Comparison of ENCODE assay signal across 24 cellular contexts in the genomic region with DNA sequence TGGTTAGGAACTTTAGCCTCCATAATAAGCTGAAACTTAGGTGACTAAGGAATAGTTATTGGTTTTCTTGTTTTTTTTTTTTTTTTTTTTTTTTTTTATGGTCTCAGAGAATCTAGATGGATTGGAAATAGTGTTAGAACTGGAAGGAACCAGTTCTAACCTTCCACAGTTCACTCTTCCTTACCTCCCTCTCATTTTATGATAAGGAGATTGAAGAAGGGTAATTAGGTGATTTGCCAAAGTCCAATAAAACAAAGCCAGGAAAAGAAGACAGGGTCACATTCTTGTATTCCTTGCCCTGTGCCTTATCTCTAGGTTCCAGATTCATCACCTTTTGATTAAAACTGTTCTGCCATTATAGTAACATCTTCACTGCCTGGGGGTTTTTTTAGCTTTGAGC.
DNase-seq lines count a peak whose midpoint lies in the region; ATAC-seq, FAIRE-seq and TF ChIP-seq lines count a peak whose summit lies in the region.
"Had no signal": no experiment of that assay in that cellular context is flagged by ENCODE, and none has a peak within 500 bp of the region (broad histone marks: within the 10 kb centered on the region; RNA-seq: fewer than 3 reads in every experiment).

No MANE protein-coding gene starts in this region.

- H3K27ac ChIP-seq in K562 (ENCODE audit: extremely low read depth, low read depth, low read length) (no peak overlapping the region), hepatocyte (peak overlapping the region; percentile 27), small intestine (ENCODE audit: low read depth in 1 of 2, low read length in 1 of 2) (no peak overlapping the region)
- H3K27ac ChIP-seq: A549; BLaER1 treated with 17β-estradiol and CSF1 and Interleukin-3, amounts not matched to agents 10 nM and 100 nM had no signal

- H3K9ac ChIP-seq in K562 (ENCODE audit: insufficient read depth in 1 of 2, low read depth in 2 of 2, low read length in 2 of 2), result no peak overlapping the region
- H3K9ac ChIP-seq: BLaER1 treated with 17β-estradiol and CSF1 and Interleukin-3, amounts not matched to agents 10 nM and 100 nM had no signal

- intact Hi-C loops in K562 (cut with micrococcal nuclease), result loop anchor here (10.0 kb wide), 1 partner anchor 652 kb away; no protein-coding TSS in a partner anchor
- intact Hi-C loops in mucosa of descending colon (cut with DNase I, micrococcal nuclease), result no loop called here

- no peaks in the 10 kb centered on the region for H3K27me3 ChIP-seq in K562 (ENCODE audit: control insufficient read depth in 2 of 2, insufficient read depth in 2 of 2, low read length in 2 of 2)
- H3K27me3 ChIP-seq in hepatocyte, result no peaks in the 10 kb centered on the region
- H3K27me3 ChIP-seq in small intestine (ENCODE audit: control insufficient read depth in 2 of 2, insufficient read depth in 2 of 2, low read length in 2 of 2), result no peaks in the 10 kb centered on the region
- H3K27me3 ChIP-seq: BE2C; BLaER1 treated with 17β-estradiol and CSF1 and Interleukin-3, amounts not matched to agents 10 nM and 100 nM had no signal

- H3K9me3 ChIP-seq in K562 (replicated peaks; ENCODE audit: control insufficient read depth, insufficient read depth, low read depth, low read length) (no peaks in the 10 kb centered on the region), hepatocyte (ENCODE audit: low read depth) (no peaks in the 10 kb centered on the region), mucosa of descending colon (no peaks in the 10 kb centered on the region), small intestine (ENCODE audit: control insufficient read depth, low read depth) (no peaks in the 10 kb centered on the region)
- H3K9me3 ChIP-seq: A549; BE2C; BLaER1 treated with 17β-estradiol and CSF1 and Interleukin-3, amounts not matched to agents 10 nM and 100 nM had no signal

- no TSS peak for BruUV-seq in K562 (replicated peaks; lab: Mats Ljungman, UMichigan)

- H3K9me1 ChIP-seq in K562 (ENCODE audit: control insufficient read depth, insufficient read depth, low read length), result no peaks in the 10 kb centered on the region

- no peak for DNase-seq in K562 (ENCODE audit: extremely low read depth in 1 of 4, low spot score in 3 of 4)
- DNase-seq in hepatocyte (ENCODE audit: low spot score), result no peak
- DNase-seq in mucosa of descending colon, result no peak
- DNase-seq in small intestine, result peak; percentile 93
- DNase-seq in SHP77 treated with DMSO at 0.1 percent for 48 hours (lab: John Stamatoyannopoulos, UW), result no peak
- DNase-seq in erythroblast (lab: John Stamatoyannopoulos, UW), result no peak
- DNase-seq in medulla oblongata (ENCODE audit: extremely low spot score), result no peak
- no peak for DNase-seq in EL
- DNase-seq: 8988T; ACHN; AML-193; BE2C; Calu3; CD4-positive, alpha-beta memory T cell; COR-L47; DMS53; DMS79 treated with DMSO at 0.1 percent for 48 hours; H9 had no signal

- H3K4me2 ChIP-seq in K562 (ENCODE audit: insufficient read depth, low read length) (no peak overlapping the region), hepatocyte (no peak overlapping the region)
- H3K4me2 ChIP-seq: A549; BLaER1 treated with 17β-estradiol and CSF1 and Interleukin-3, amounts not matched to agents 10 nM and 100 nM; GM23338 had no signal

- POLR2A ChIA-PET in K562 (lab: Yijun Ruan, JAX), result interaction anchor here (1.5 to 1.8 kb wide), 2 partner anchors 13 to 72 kb away, joined by 8 to 10 read pairs; a partner anchor contains a TSS

- no peaks in the 10 kb centered on the region for H3K36me3 ChIP-seq in K562 (ENCODE audit: control insufficient read depth, insufficient read depth, low read length)
- H3K36me3 ChIP-seq in hepatocyte (replicated peaks; ENCODE audit: insufficient read depth, low read depth), result no peaks in the 10 kb centered on the region
- no peaks in the 10 kb centered on the region for H3K36me3 ChIP-seq in mucosa of descending colon (ENCODE audit: low read depth)
- H3K36me3 ChIP-seq in small intestine (ENCODE audit: control insufficient read depth in 2 of 2, insufficient read depth in 2 of 2, low read length in 2 of 2), result no peaks in the 10 kb centered on the region
- H3K36me3 ChIP-seq: BE2C; BLaER1 treated with 17β-estradiol and CSF1 and Interleukin-3, amounts not matched to agents 10 nM and 100 nM had no signal

- H2AFZ ChIP-seq in K562 (ENCODE audit: low read depth, low read length), result no peak overlapping the region
- H2AFZ ChIP-seq in hepatocyte, result no peak overlapping the region
- H2AFZ ChIP-seq: GM23338 had no signal

- TF ChIP-seq POLR2A in K562 (conservative IDR thresholded peaks at IDR 0.05) (no peak), erythroblast (IDR thresholded peaks at IDR 0.05; ENCODE audit: low read length) (no peak)

- in situ Hi-C loops in K562 (cut with MboI), result loop anchor here (25.0 kb wide), 2 partner anchors 275 to 650 kb away; no protein-coding TSS in a partner anchor

- ATAC-seq in K562 (no peak), mucosa of descending colon (peak; percentile 88)
- ATAC-seq: A549, GM23338, HCT116 had no signal

- no peaks in the 10 kb centered on the region for H3K9me2 ChIP-seq in hepatocyte (replicated peaks; ENCODE audit: insufficient read depth)

- CTCF ChIA-PET in K562 (lab: Yijun Ruan, JAX; ENCODE audit: low intra/inter-chr PET ratio), result no interaction called here

- no peak for TF ChIP-seq CTCF in K562 (IDR thresholded peaks at IDR 0.05 in 2 of 3, conservative IDR thresholded peaks at IDR 0.05 in 1 of 3; ENCODE audit: insufficient read depth in 2 of 3, low read depth in 1 of 3, low read length in 3 of 3)
- TF ChIP-seq CTCF in hepatocyte (IDR thresholded peaks at IDR 0.05; ENCODE audit: poor library complexity), result no peak
- TF ChIP-seq CTCF in mucosa of descending colon (IDR thresholded peaks at IDR 0.05), result no peak

- TF ChIP-seq RAD21 in K562 (CRISPR knock-in tag; conservative IDR thresholded peaks at IDR 0.05 in 1 of 2, IDR thresholded peaks at IDR 0.05 in 1 of 2), result no peak

- FAIRE-seq in K562 (lab: Jason Lieb, UNC), result no peak
- FAIRE-seq in small intestine (lab: Jason Lieb, UNC), result no peak
- FAIRE-seq: A549, G401.6, GM12892 had no signal

- H3K4me3 ChIP-seq in K562, result no peak overlapping the region
- H3K4me3 ChIP-seq in hepatocyte, result no peak overlapping the region
- no peak overlapping the region for H3K4me3 ChIP-seq in mucosa of descending colon
- no peak overlapping the region for H3K4me3 ChIP-seq in small intestine (ENCODE audit: low read depth in 1 of 2, low read length in 2 of 2)
- H3K4me3 ChIP-seq: A549; BLaER1 treated with 17β-estradiol and CSF1 and Interleukin-3, amounts not matched to agents 10 nM and 100 nM; GM23338 had no signal

- peaks cover 0 to 6% of the 10 kb centered on the region in 2 experiments; a peak in 3 of 5 replicates for H3K4me1 ChIP-seq in K562 (replicated peaks in 1 of 2; ENCODE audit: control insufficient read depth in 2 of 2, insufficient read depth in 2 of 2, low read length in 2 of 2)
- peaks cover 3% of the 10 kb centered on the region for H3K4me1 ChIP-seq in hepatocyte (ENCODE audit: insufficient read depth)
- H3K4me1 ChIP-seq in mucosa of descending colon (ENCODE audit: low read depth), result peaks cover 50% of the 10 kb centered on the region
- peaks cover 0 to 2% of the 10 kb centered on the region in 2 donors for H3K4me1 ChIP-seq in small intestine (ENCODE audit: control insufficient read depth in 2 of 2, insufficient read depth in 1 of 2, low read depth in 1 of 2, low read length in 1 of 2)
- H3K4me1 ChIP-seq: A549, BE2C had no signal

- no peak for TF ChIP-seq EP300 in K562 (IDR thresholded peaks at IDR 0.05; ENCODE audit: low read length)

- H3K79me2 ChIP-seq in K562 (ENCODE audit: control insufficient read depth, insufficient read depth, low read length), result no peaks in the 10 kb centered on the region
- no peaks in the 10 kb centered on the region for H3K79me2 ChIP-seq in hepatocyte

- H4K20me1 ChIP-seq in K562 (replicated peaks; ENCODE audit: control insufficient read depth, insufficient read depth, low read length) (0 out of 2 replicates have a peak, but pooled peaks cover 2% of the 10 kb centered on the region), hepatocyte (ENCODE audit: insufficient read depth, poor library complexity, severe bottlenecking) (no peaks in the 10 kb centered on the region)

TF ChIP-seq in K562, 482 proteins besides CTCF, POLR2A, EP300 and RAD21:
- TF ChIP-seq OTX1 (CRISPR knock-in tag; IDR thresholded peaks at IDR 0.05) (no peak), SIN3B (IDR thresholded peaks at IDR 0.05; ENCODE audit: low read depth) (no peak), CBFA2T3 (IDR thresholded peaks at IDR 0.05) (0 out of 2 replicates have a peak, but pooled peaks have one; percentile 6), FIP1L1 (IDR thresholded peaks at IDR 0.05; ENCODE audit: low read depth, low read length, poor library complexity, severe bottlenecking) (no peak)
- TF ChIP-seq, protein P1, sequence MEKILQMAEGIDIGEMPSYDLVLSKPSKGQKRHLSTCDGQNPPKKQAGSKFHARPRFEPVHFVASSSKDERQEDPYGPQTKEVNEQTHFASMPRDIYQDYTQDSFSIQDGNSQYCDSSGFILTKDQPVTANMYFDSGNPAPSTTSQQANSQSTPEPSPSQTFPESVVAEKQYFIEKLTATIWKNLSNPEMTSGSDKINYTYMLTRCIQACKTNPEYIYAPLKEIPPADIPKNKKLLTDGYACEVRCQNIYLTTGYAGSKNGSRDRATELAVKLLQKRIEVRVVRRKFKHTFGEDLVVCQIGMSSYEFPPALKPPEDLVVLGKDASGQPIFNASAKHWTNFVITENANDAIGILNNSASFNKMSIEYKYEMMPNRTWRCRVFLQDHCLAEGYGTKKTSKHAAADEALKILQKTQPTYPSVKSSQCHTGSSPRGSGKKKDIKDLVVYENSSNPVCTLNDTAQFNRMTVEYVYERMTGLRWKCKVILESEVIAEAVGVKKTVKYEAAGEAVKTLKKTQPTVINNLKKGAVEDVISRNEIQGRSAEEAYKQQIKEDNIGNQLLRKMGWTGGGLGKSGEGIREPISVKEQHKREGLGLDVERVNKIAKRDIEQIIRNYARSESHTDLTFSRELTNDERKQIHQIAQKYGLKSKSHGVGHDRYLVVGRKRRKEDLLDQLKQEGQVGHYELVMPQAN (IDR thresholded peaks at IDR 0.05; ENCODE audit: borderline replicate concordance), result no peak
